9 cellular contexts compared by ENCODE assay signal in the genomic region with DNA sequence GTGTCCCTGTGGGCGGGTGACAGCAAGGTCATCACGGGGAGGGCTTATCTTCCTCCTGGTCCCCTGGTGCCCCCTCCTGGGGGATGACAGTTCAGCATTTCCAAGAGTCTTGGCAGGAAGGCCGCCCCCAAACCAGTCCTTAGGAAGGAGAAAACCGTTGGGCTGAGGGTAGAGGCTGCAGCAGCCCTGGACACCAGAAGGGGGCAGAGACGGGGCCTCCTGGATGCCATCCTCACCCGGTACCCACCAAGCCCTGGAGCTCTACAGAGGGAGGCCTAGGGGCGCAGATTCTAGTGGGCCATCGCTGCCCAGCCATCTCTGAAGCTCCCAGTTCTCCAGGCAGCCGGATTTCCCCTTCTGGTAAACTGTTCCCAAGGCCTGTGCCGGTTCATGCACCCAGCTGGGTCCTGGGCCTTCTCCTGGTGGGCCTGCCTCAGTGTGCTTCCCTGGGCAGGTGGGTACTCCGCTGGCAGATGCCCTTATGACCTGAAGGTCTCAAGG.
DNase-seq lines count a peak whose midpoint lies in the region; ATAC-seq and TF ChIP-seq lines count a peak whose summit lies in the region.
"Had no signal": no experiment of that assay in that cellular context is flagged by ENCODE, and none has a peak within 500 bp of the region (broad histone marks: within the 10 kb centered on the region; RNA-seq: fewer than 3 reads in every experiment).

No MANE protein-coding gene starts in this region.

- no peaks in the 10 kb centered on the region for H3K9me2 ChIP-seq in MM.1S (replicated peaks; ENCODE audit: insufficient read depth, low read length)

- DNase-seq in NCI-H2227 (lab: John Stamatoyannopoulos, UW; ENCODE audit: unreplicated experiment): peak; percentile 39
- DNase-seq in NCI-H2227 treated with DMSO at 0.1 percent for 48 hours (lab: John Stamatoyannopoulos, UW): no peak
- DNase-seq in MM.1S: peak; percentile 9
- peak; percentile 54 for DNase-seq in activated naive CD8-positive, alpha-beta T cell treated with anti-CD3 and anti-CD28 coated beads, Interleukin-2, amount 50 U/mL, for 24 hours
- DNase-seq in retinal pigment epithelial cell (ENCODE audit: low read depth): no peak
- no peak for DNase-seq in SIG-M5 (lab: John Stamatoyannopoulos, UW)

- peak; percentile 44 for ATAC-seq in activated naive CD8-positive, alpha-beta T cell treated with anti-CD3 and anti-CD28 coated beads, Interleukin-2, amount 50 U/mL, for 24 hours
- ATAC-seq in HG03565 (IDR thresholded peaks at IDR 0.05; ENCODE audit: unreplicated experiment) (no peak), HG03097 (IDR thresholded peaks at IDR 0.05; ENCODE audit: low FRiP score, unreplicated experiment) (no peak)

- H3F3A ChIP-seq in MM.1S (ENCODE audit: insufficient read depth, low read length): no peaks in the 10 kb centered on the region

- H3K9ac ChIP-seq in MM.1S (ENCODE audit: low read length): no peak overlapping the region
- H3K9ac ChIP-seq: BLaER1 treated with 17β-estradiol and CSF1 and Interleukin-3, amounts not matched to agents 10 nM and 100 nM had no signal

- H3K9me3 ChIP-seq in MM.1S (replicated peaks; ENCODE audit: insufficient read depth, low read length): no peaks in the 10 kb centered on the region

- peaks cover 6% of the 10 kb centered on the region for H3K9me3 Mint-ChIP-seq in activated naive CD8-positive, alpha-beta T cell treated with anti-CD3 and anti-CD28 coated beads, Interleukin-2, amount 50 U/mL, for 24 hours

- H3K4me1 ChIP-seq in MM.1S (ENCODE audit: low read length): no peaks in the 10 kb centered on the region
- H3K4me1 ChIP-seq: BLaER1 treated with 17β-estradiol and CSF1 and Interleukin-3, amounts not matched to agents 10 nM and 100 nM had no signal

- H3K4me2 ChIP-seq in MM.1S (ENCODE audit: low read depth, low read length): no peak overlapping the region
- H3K4me2 ChIP-seq: BLaER1 treated with 17β-estradiol and CSF1 and Interleukin-3, amounts not matched to agents 10 nM and 100 nM had no signal

- no peak overlapping the region for H3K27ac ChIP-seq in MM.1S (ENCODE audit: low read length)
- H3K27ac ChIP-seq: BLaER1 treated with 17β-estradiol and CSF1 and Interleukin-3, amounts not matched to agents 10 nM and 100 nM had no signal

- H3K27me3 Mint-ChIP-seq in activated naive CD8-positive, alpha-beta T cell treated with anti-CD3 and anti-CD28 coated beads, Interleukin-2, amount 50 U/mL, for 24 hours: no peaks in the 10 kb centered on the region

- no peak overlapping the region for H2AFZ ChIP-seq in MM.1S (ENCODE audit: low read length)

- no peaks in the 10 kb centered on the region for H3K27me3 ChIP-seq in MM.1S (replicated peaks; ENCODE audit: insufficient read depth, low read length)

- no peaks in the 10 kb centered on the region for H3K36me3 Mint-ChIP-seq in activated naive CD8-positive, alpha-beta T cell treated with anti-CD3 and anti-CD28 coated beads, Interleukin-2, amount 50 U/mL, for 24 hours (ENCODE audit: low read depth)

- TF ChIP-seq CTCF in MM.1S (IDR thresholded peaks at IDR 0.05; ENCODE audit: low read length) (peak; percentile 27), retinal pigment epithelial cell (conservative IDR thresholded peaks at IDR 0.05; ENCODE audit: low read depth, low read length) (peak; percentile 15)

- no peaks in the 10 kb centered on the region for H3K36me3 ChIP-seq in MM.1S (replicated peaks; ENCODE audit: insufficient read depth, low read length)
- H3K36me3 ChIP-seq: BLaER1 treated with 17β-estradiol and CSF1 and Interleukin-3, amounts not matched to agents 10 nM and 100 nM had no signal

- H4K20me1 ChIP-seq in MM.1S (ENCODE audit: insufficient read depth, low read length): no peaks in the 10 kb centered on the region
- H4K20me1 ChIP-seq: BLaER1 treated with 17β-estradiol and CSF1 and Interleukin-3, amounts not matched to agents 10 nM and 100 nM had no signal

- no peak overlapping the region for H3K27ac Mint-ChIP-seq in activated naive CD8-positive, alpha-beta T cell treated with anti-CD3 and anti-CD28 coated beads, Interleukin-2, amount 50 U/mL, for 24 hours

- no peak overlapping the region for H3K4me3 Mint-ChIP-seq in activated naive CD8-positive, alpha-beta T cell treated with anti-CD3 and anti-CD28 coated beads, Interleukin-2, amount 50 U/mL, for 24 hours

- H3K4me1 Mint-ChIP-seq in activated naive CD8-positive, alpha-beta T cell treated with anti-CD3 and anti-CD28 coated beads, Interleukin-2, amount 50 U/mL, for 24 hours: no peaks in the 10 kb centered on the region

- no peak overlapping the region for H3K4me3 ChIP-seq in MM.1S (ENCODE audit: low read length)
- H3K4me3 ChIP-seq in retinal pigment epithelial cell (ENCODE audit: low read length): no peak overlapping the region
- H3K4me3 ChIP-seq: BLaER1 treated with 17β-estradiol and CSF1 and Interleukin-3, amounts not matched to agents 10 nM and 100 nM had no signal

- H3K79me2 ChIP-seq in MM.1S (ENCODE audit: low read length): no peaks in the 10 kb centered on the region

Comparison
In these comparisons a context has a peak if more than half of its experiments do, and no peak if none do; other contexts are left out.
1. DNase-seq: peak in NCI-H2227 (single experiment), MM.1S (single experiment) and activated naive CD8-positive, alpha-beta T cell treated with anti-CD3 and anti-CD28 coated beads, Interleukin-2, amount 50 U/mL, for 24 hours (single experiment); none in NCI-H2227 treated with DMSO at 0.1 percent for 48 hours (single experiment), retinal pigment epithelial cell (single experiment) and SIG-M5 (single experiment).